In the genomic region with DNA sequence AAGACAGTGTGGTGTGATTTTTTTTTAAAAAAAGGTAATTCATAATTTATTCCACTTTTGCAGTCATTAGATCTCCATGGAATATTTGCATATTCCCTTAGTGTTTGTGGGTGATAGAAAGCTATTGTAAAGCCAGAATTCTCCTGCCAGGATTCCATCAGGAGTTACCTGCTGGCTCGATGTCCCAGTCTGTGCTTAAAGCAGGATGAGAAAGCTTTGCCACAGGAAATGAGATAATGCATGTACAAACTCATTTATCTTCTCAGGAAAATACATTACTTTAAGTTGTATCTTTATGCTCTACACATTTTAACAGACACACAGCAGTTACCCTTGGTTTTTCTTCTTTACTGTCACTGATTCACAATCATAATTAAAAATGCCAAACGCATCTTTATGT, we compare ENCODE assay signal across 21 cellular contexts.
"Had no signal": no experiment of that assay in that cellular context is flagged by ENCODE, and none has a peak within 500 bp of the region (broad histone marks: within the 10 kb centered on the region; RNA-seq: fewer than 3 reads in every experiment).

No MANE protein-coding gene starts in this region.

- DNase-seq: activated CD4-positive, alpha-beta T cell treated with anti-CD3 and anti-CD28 coated beads, Interleukin-2, amount 10 ng/mL, durations not matched to agents 7 days and 5 days; activated CD8-positive, alpha-beta T cell treated with anti-CD3 and anti-CD28 coated beads, Interleukin-2, amount 10 ng/mL, durations not matched to agents 7 days and 5 days; activated gamma-delta T cell; aorta; caudate nucleus; dorsolateral prefrontal cortex; effector memory CD8-positive, alpha-beta T cell; heart right ventricle; kidney; lower lobe of right lung; naive thymus-derived CD8-positive, alpha-beta T cell; posterior cingulate gyrus; small intestine; stimulated activated CD4-positive, alpha-beta T cell treated with anti-CD3 and anti-CD28 coated beads, Interleukin-15, amount 100 ng/mL, for 24 hours; stimulated activated CD8-positive, alpha-beta memory T cell treated with anti-CD3 and anti-CD28 coated beads, Interleukin-4, amount 100 ng/mL, for 48 hours; stimulated activated naive B cell treated with anti-CD40 and anti-IgM and Interleukin-4, amounts not matched to agents 10 μg/mL and 1 μg/mL and 100 μg/mL, for 72 hours; T1000; transverse colon had no signal

- H3K4me3 ChIP-seq: dorsolateral prefrontal cortex, heart right ventricle, lower lobe of right lung, neural progenitor cell, transverse colon had no signal

- ATAC-seq: activated CD8-positive, alpha-beta T cell treated with anti-CD3 and anti-CD28 coated beads, Interleukin-2, amount 10 ng/mL, durations not matched to agents 7 days and 5 days; effector memory CD8-positive, alpha-beta T cell; heart right ventricle; lower lobe of right lung; naive thymus-derived CD8-positive, alpha-beta T cell; sciatic nerve; stimulated activated naive B cell treated with anti-CD40 and anti-IgM and Interleukin-4, amounts not matched to agents 10 μg/mL and 1 μg/mL and 100 μg/mL, for 72 hours had no signal

- FAIRE-seq: kidney, small intestine, urothelium cell line had no signal
